ENCODE assay signal across 26 cellular contexts in genomic region chr12:45148619-45149018, GRCh38.
"Had no signal": no experiment of that assay in that cellular context is flagged by ENCODE, and none has a peak within 500 bp of the region (broad histone marks: within the 10 kb centered on the region; RNA-seq: fewer than 3 reads in every experiment).

No MANE protein-coding gene starts in this region.

- FAIRE-seq: urothelium cell line had no signal

- H3K4me1 ChIP-seq: stomach, suprapubic skin, testis, thyroid gland, tibial artery, tibial nerve, transverse colon, upper lobe of left lung, upper lobe of right lung, uterus, vagina had no signal

- H3K27ac ChIP-seq: stomach, suprapubic skin, testis, thoracic aorta, thyroid gland, tibial artery, tibial nerve, transverse colon, upper lobe of left lung, upper lobe of right lung, uterus, vagina had no signal

- H3K9me3 ChIP-seq: suprapubic skin, testis, thyroid gland, tibial artery, transverse colon, upper lobe of right lung, uterus had no signal

- DNase-seq: stimulated activated CD4-positive, alpha-beta T cell treated with anti-CD3 and anti-CD28 coated beads, Interleukin-2, amount 100 ng/mL, for 48 hours; stimulated activated CD4-positive, alpha-beta T cell treated with anti-CD3 and anti-CD28 coated beads, Interleukin-4, amount 100 ng/mL, for 1 hour; stimulated activated CD4-positive, alpha-beta T cell treated with anti-CD3 and anti-CD28 coated beads, Interleukin-4, amount 100 ng/mL, for 24 hours; stimulated activated CD4-positive, alpha-beta T cell treated with anti-CD3 and anti-CD28 coated beads, Interleukin-4, amount 100 ng/mL, for 4 hours; stimulated activated CD8-positive, alpha-beta memory T cell treated with anti-CD3 and anti-CD28 coated beads, Interleukin-4, amount 100 ng/mL, for 48 hours; stimulated activated naive B cell treated with anti-CD40 and anti-IgM and Interleukin-4, amounts not matched to agents 10 μg/mL and 1 μg/mL and 100 μg/mL, for 72 hours; stimulated activated naive CD4-positive, alpha-beta T cell; stimulated activated naive CD4-positive, alpha-beta T cell treated with Interleukin-2 at 50 U/mL for 16 hours; stimulated activated naive CD8-positive, alpha-beta T cell treated with anti-CD3 and anti-CD28 coated beads, Interleukin-15, amount 100 ng/mL, for 72 hours; stimulated activated naive CD8-positive, alpha-beta T cell treated with anti-CD3 and anti-CD28 coated beads, Interleukin-15, Interleukin-2, amounts not matched to agents 100 U/mL and 50 U/mL, for 24 hours; stomach; substantia nigra; testis; thyroid gland; tibial artery; transverse colon; upper lobe of left lung; upper lobe of right lung; uterus had no signal

- H3K4me3 ChIP-seq: stomach, suprapubic skin, testis, thoracic aorta, thyroid gland, tibial artery, tibial nerve, transverse colon, upper lobe of left lung, upper lobe of right lung, uterus, vagina had no signal

- ATAC-seq: stimulated activated effector memory CD8-positive, alpha-beta T cell treated with anti-CD3 and anti-CD28 coated beads, Interleukin-12 subunit alpha, Interleukin-12 subunit beta, amount 100 ng/mL, for 72 hours; stimulated activated memory B cell treated with anti-CD40 and anti-IgM and Interleukin-4, amounts not matched to agents 10 μg/mL and 1 μg/mL and 100 μg/mL, for 72 hours; stimulated activated naive B cell treated with anti-CD40 and anti-IgM and Interleukin-4, amounts not matched to agents 10 μg/mL and 1 μg/mL and 100 μg/mL, for 72 hours; stimulated activated naive CD8-positive, alpha-beta T cell treated with anti-CD3 and anti-CD28 coated beads, Interleukin-15, amount 100 ng/mL, for 72 hours; stimulated activated naive CD8-positive, alpha-beta T cell treated with anti-CD3 and anti-CD28 coated beads, Interleukin-15, Interleukin-2, amounts not matched to agents 100 U/mL and 50 U/mL, for 24 hours; upper lobe of right lung had no signal

- H3K36me3 ChIP-seq: stomach, suprapubic skin, thoracic aorta, thyroid gland, tibial artery, tibial nerve, transverse colon, upper lobe of left lung, upper lobe of right lung, uterus, vagina had no signal

- H3K27me3 ChIP-seq: stomach, suprapubic skin, testis, thyroid gland, tibial artery, tibial nerve, transverse colon, upper lobe of left lung, upper lobe of right lung, uterus, vagina had no signal
